13 cellular contexts compared by ENCODE assay signal in the genomic region with DNA sequence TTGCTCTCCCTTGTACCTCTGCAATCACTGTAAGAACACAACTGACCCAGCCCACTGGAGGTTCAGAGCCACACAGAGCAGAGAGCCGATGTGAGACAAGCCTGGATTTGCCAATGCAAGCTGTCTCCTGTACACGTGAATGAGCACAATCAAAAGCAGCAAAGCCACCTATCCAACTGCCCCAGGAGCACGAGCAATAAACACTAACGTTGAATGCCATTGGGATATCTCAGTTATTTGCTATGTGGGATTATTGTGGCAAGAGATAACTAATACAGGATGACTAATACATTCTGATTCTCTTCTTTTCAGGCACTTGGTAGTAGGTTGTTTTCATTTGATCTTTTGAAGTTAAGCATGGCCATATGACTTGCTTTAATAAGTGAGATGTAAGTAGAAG.
A peak's percentile ranks its signal among the peaks of the same experiment; 100 is the strongest.
DNase-seq lines count a peak whose midpoint lies in the region; ATAC-seq, FAIRE-seq and TF ChIP-seq lines count a peak whose summit lies in the region.
"Had no signal": no experiment of that assay in that cellular context is flagged by ENCODE, and none has a peak within 500 bp of the region (broad histone marks: within the 10 kb centered on the region; RNA-seq: fewer than 3 reads in every experiment).

No MANE protein-coding gene starts in this region.

- H3K27ac ChIP-seq in keratinocyte (ENCODE audit: control insufficient read depth, insufficient read depth, low read length): peak overlapping the region; percentile 16
- H3K27ac ChIP-seq: ovary had no signal

- H3K9me3 ChIP-seq in keratinocyte (ENCODE audit: control insufficient read depth, low read depth, low read length): no peaks in the 10 kb centered on the region
- H3K9me3 ChIP-seq: ovary had no signal

- H3K27me3 ChIP-seq in keratinocyte (ENCODE audit: control insufficient read depth, extremely low read depth, insufficient read depth, low read length): no peaks in the 10 kb centered on the region
- H3K27me3 ChIP-seq: ovary had no signal

- H3K4me2 ChIP-seq in keratinocyte (ENCODE audit: control insufficient read depth, extremely low read depth, insufficient read depth, low read depth, low read length): peak overlapping the region; percentile 46

- H3K79me2 ChIP-seq in keratinocyte (ENCODE audit: control insufficient read depth, insufficient read depth, low read length): no peaks in the 10 kb centered on the region

- H3K4me3 ChIP-seq in astrocyte of the cerebellum (ENCODE audit: low read depth, low read length) (no peak overlapping the region), keratinocyte (ENCODE audit: control insufficient read depth in 2 of 3, extremely low read depth in 1 of 3, insufficient read depth in 2 of 3, low read depth in 1 of 3, low read length in 3 of 3) (no peak overlapping the region)
- H3K4me3 ChIP-seq: ovary had no signal

- H3K9me1 ChIP-seq in keratinocyte (ENCODE audit: control insufficient read depth, extremely low read depth, insufficient read depth, low read length): no peaks in the 10 kb centered on the region

- FAIRE-seq in keratinocyte (lab: Jason Lieb, UNC): peak; percentile 99

- in situ Hi-C loops in astrocyte of the cerebellum (cut with HindIII; ENCODE audit: low sequenced_read_pairs): no loop called here

- no peaks in the 10 kb centered on the region for H3K36me3 ChIP-seq in keratinocyte (ENCODE audit: control insufficient read depth in 2 of 2, extremely low read depth in 1 of 2, insufficient read depth in 2 of 2, low read length in 2 of 2)
- H3K36me3 ChIP-seq: ovary had no signal

- dilution Hi-C loops in keratinocyte (cut with MboI; ENCODE audit: extremely low pct_ligation_motif_present, low sequenced_read_pairs): no loop called here

- TF ChIP-seq CTCF in astrocyte of the cerebellum (IDR thresholded peaks at IDR 0.05; ENCODE audit: low read depth, low read length, missing control alignments) (no peak), keratinocyte (optimal IDR thresholded peaks at IDR 0.05 in 1 of 3, IDR thresholded peaks at IDR 0.05 in 1 of 3, conservative IDR thresholded peaks at IDR 0.05 in 1 of 3; ENCODE audit: extremely low read depth in 1 of 3, insufficient read depth in 2 of 3, low read length in 3 of 3) (no peak)

- no peaks in the 10 kb centered on the region for H4K20me1 ChIP-seq in keratinocyte (ENCODE audit: control insufficient read depth, extremely low read depth, insufficient read depth, low read length)

- H3K4me1 ChIP-seq in keratinocyte (ENCODE audit: control insufficient read depth, extremely low read depth, insufficient read depth, low read length): peaks cover 15% of the 10 kb centered on the region

- H2AFZ ChIP-seq in keratinocyte (ENCODE audit: control insufficient read depth, low read length): no peak overlapping the region

- H3K9ac ChIP-seq in keratinocyte (ENCODE audit: control insufficient read depth, extremely low read depth, insufficient read depth, low read length): no peak overlapping the region

- ATAC-seq in GM18867 (IDR thresholded peaks at IDR 0.05; ENCODE audit: unreplicated experiment) (no peak), HG02852 (IDR thresholded peaks at IDR 0.05; ENCODE audit: unreplicated experiment) (no peak)

- DNase-seq in AG20443 (ENCODE audit: low spot score): peak; percentile 16
- peak; percentile 31 for DNase-seq in NCI-H1694 (lab: John Stamatoyannopoulos, UW)
- DNase-seq in astrocyte of the cerebellum (ENCODE audit: low read depth): peak; percentile 36
- DNase-seq in keratinocyte (ENCODE audit: low read depth, low spot score): peak; percentile 75
- no peak for DNase-seq in activated CD8-positive, alpha-beta memory T cell treated with anti-CD3 and anti-CD28 coated beads, Interleukin-2, amount 50 U/mL, for 4 hours
- no peak for DNase-seq in hepatic stellate cell (ENCODE audit: low spot score)
- DNase-seq: activated CD4-positive, alpha-beta memory T cell treated with anti-CD3 and anti-CD28 coated beads, Interleukin-2, amount 10 ng/mL, durations not matched to agents 7 days and 5 days; effector memory CD4-positive, alpha-beta T cell; islet precursor cell; MV-4-11; ovary had no signal

Comparison
In these comparisons a context has a peak if more than half of its experiments do, and no peak if none do; other contexts are left out.
1. DNase-seq: peak in AG20443 (single experiment), NCI-H1694 (single experiment), astrocyte of the cerebellum (single experiment) and keratinocyte (single experiment); none in activated CD8-positive, alpha-beta memory T cell treated with anti-CD3 and anti-CD28 coated beads, Interleukin-2, amount 50 U/mL, for 4 hours (single experiment) and hepatic stellate cell (single experiment).